In the genomic region with DNA sequence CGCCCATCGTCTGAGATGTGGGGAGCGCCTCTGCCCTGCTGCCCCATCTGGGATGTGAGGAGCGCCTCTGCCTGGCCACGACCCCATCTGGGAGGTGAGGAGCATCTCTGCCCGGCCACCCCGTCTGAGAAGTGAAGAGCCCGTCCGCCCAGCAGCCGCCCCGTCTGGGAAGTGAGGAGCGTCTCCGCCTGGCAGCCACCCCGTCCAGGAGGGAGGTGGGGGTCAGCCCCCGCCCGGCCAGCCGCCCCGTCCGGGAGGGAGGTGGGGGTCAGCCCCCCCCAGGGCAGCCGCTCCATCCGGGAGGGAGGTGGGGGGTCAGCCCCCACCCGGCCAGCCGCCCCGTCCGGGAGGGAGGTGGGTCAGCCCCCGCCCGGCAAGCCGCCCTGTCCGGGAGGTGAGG, we compare ENCODE assay signal across 1 cellular context. TPM values are rescaled to one million over a fixed set of nuclear protein-coding genes. Genes with fewer than 3 reads are reported as not detected.
"Had no signal": no experiment of that assay in that cellular context is flagged by ENCODE, and none has a peak within 500 bp of the region (broad histone marks: within the 10 kb centered on the region; RNA-seq: fewer than 3 reads in every experiment).

No MANE protein-coding gene starts in this region.

RNA-seq across cellular contexts. Expression of a gene that starts 52.0 kb away (rescaled TPM):
- total RNA-seq: H7 had no signal
